In genomic region chr22:40636380-40637180, GRCh38 we compare ENCODE assay signal across 8 cellular contexts. TPM values are rescaled to one million over a fixed set of nuclear protein-coding genes. Genes with fewer than 3 reads are reported as not detected.
DNase-seq lines count a peak whose midpoint lies in the region; ATAC-seq, FAIRE-seq and TF ChIP-seq lines count a peak whose summit lies in the region.

Gene MRTFA, minus strand, starts transcription at chr22:40636719.

- H3K79me2 ChIP-seq in parathyroid adenoma: peaks cover 16% of the 10 kb centered on the region

- H3K36me3 ChIP-seq in cardiac muscle cell (no peaks in the 10 kb centered on the region), parathyroid adenoma (ENCODE audit: control insufficient read depth, insufficient read depth, low read length) (no peaks in the 10 kb centered on the region), tibial nerve (no peaks in the 10 kb centered on the region)

- TF ChIP-seq POLR2A in GM12891 (IDR thresholded peaks at IDR 0.05; ENCODE audit: low read depth, low read length): peak; percentile 78
- TF ChIP-seq POLR2A in tibial nerve (IDR thresholded peaks at IDR 0.05): peak; percentile 93 to 98

- peaks cover 42 to 46% (median 45%) of the 10 kb centered on the region in 3 donors for H3K4me1 Mint-ChIP-seq in T-cell

- peak within 1 kb of the TSS; percentile 99 for H3K4me2 ChIP-seq in parathyroid adenoma (ENCODE audit: low read length)

- H3K27me3 ChIP-seq in cardiac muscle cell (no peaks in the 10 kb centered on the region), parathyroid adenoma (ENCODE audit: control insufficient read depth, insufficient read depth, low read length) (no peaks in the 10 kb centered on the region), tibial nerve (no peaks in the 10 kb centered on the region)

- TF ChIP-seq EP300 in tibial nerve (IDR thresholded peaks at IDR 0.05): peak; percentile 82 to 98

- H3K36me3 Mint-ChIP-seq in T-cell: no peaks in the 10 kb centered on the region

- H3K27ac ChIP-seq in adipose tissue (ENCODE audit: low read depth, low read length): peak within 1 kb of the TSS; percentile 85
- peak within 1 kb of the TSS; percentile 77 for H3K27ac ChIP-seq in cardiac muscle cell
- peak within 1 kb of the TSS; percentile 79 for H3K27ac ChIP-seq in parathyroid adenoma
- H3K27ac ChIP-seq in tibial nerve: peak within 1 kb of the TSS; percentile 86 to 95 (median 91)

- H3K9me3 Mint-ChIP-seq in T-cell: no peaks in the 10 kb centered on the region

- H3K9ac ChIP-seq in parathyroid adenoma: peak within 1 kb of the TSS; percentile 3

- 0% methylated on average over 66 to 82 of the region's 82 CpGs for WGBS in adipose tissue, 3 donors
- 0 to 1% methylated on average over 19 to 70 of the region's 82 CpGs for WGBS in tibial nerve, 2 donors

- CTCF ChIA-PET in T-cell (lab: Charles Lee): interaction anchor here in 1 of 2 donors (0.7 to 1.4 kb wide), 6 partner anchors 9 to 200 kb away, joined by 3 to 6 read pairs (median 3); no protein-coding TSS in a partner anchor

- peak within 1 kb of the TSS; percentile 98 for H2AFZ ChIP-seq in parathyroid adenoma

- H3K9me3 ChIP-seq in cardiac muscle cell (ENCODE audit: low read depth) (no peaks in the 10 kb centered on the region), parathyroid adenoma (ENCODE audit: control insufficient read depth, low read length) (no peaks in the 10 kb centered on the region), tibial nerve (no peaks in the 10 kb centered on the region)

- TF ChIP-seq CTCF in cardiac muscle cell (IDR thresholded peaks at IDR 0.05; ENCODE audit: low read depth, low read length): no peak
- peak; percentile 8 for TF ChIP-seq CTCF in parathyroid adenoma (IDR thresholded peaks at IDR 0.05)
- TF ChIP-seq CTCF in tibial nerve (IDR thresholded peaks at IDR 0.05): peak in 2 of 5 experiments; percentile 38 to 45

- no peaks in the 10 kb centered on the region for H3K27me3 Mint-ChIP-seq in T-cell

- DNase-seq in GM12891 (ENCODE audit: insufficient read length, low spot score) (peak; percentile 86), NCI-H1436 treated with DMSO at 0.1 percent for 48 hours (lab: John Stamatoyannopoulos, UW) (peak; percentile 97), T-cell (peak; percentile 97 to 100 (median 100)), cardiac muscle cell (ENCODE audit: low read depth in 1 of 2, low spot score in 1 of 2) (peak; percentile 99 to 100), tibial nerve (ENCODE audit: low spot score in 2 of 2) (peak; percentile 100)

- peak within 1 kb of the TSS; percentile 94 to 98 (median 97) for H3K4me3 Mint-ChIP-seq in T-cell

- H3K27ac Mint-ChIP-seq in T-cell: peak within 1 kb of the TSS; percentile 92 to 97

- H3K4me1 ChIP-seq in cardiac muscle cell (ENCODE audit: low read depth) (no peaks in the 10 kb centered on the region), parathyroid adenoma (peaks cover 4% of the 10 kb centered on the region), tibial nerve (peaks cover 0 to 42% (median 10%) of the 10 kb centered on the region in 4 donors)

- POLR2A ChIA-PET in T-cell (lab: Charles Lee): interaction anchor here (0.6 to 1.0 kb wide), 8 partner anchors 11 to 459 kb away, joined by 3 to 8 read pairs (median 4); partner anchors contain the start of gene TNRC6B (in 1 of the 2)

- ATAC-seq in HG02840 (IDR thresholded peaks at IDR 0.05; ENCODE audit: low FRiP score, unreplicated experiment): peak; percentile 89
- ATAC-seq in T-cell (replicated peaks in 1 of 4): peak; percentile 93 to 94 (median 93)

- H3K4me3 ChIP-seq in cardiac muscle cell (peak within 1 kb of the TSS; percentile 95), parathyroid adenoma (ENCODE audit: low read depth, low read length) (peak within 1 kb of the TSS; percentile 75), tibial nerve (peak within 1 kb of the TSS; percentile 83 to 100 (median 90))

- FAIRE-seq in GM12891 (lab: Jason Lieb, UNC): peak; percentile 100

TF ChIP-seq in GM12891, 5 proteins besides CTCF, POLR2A, EP300 and RAD21:
- TF ChIP-seq POU2F2 (IDR thresholded peaks at IDR 0.05; ENCODE audit: low read depth, low read length): peak; percentile 42; the same call in 1 of the 2 replicates
- peak; percentile 73 for TF ChIP-seq TAF1 (IDR thresholded peaks at IDR 0.05; ENCODE audit: low read depth, low read length)
- TF ChIP-seq SPI1 (IDR thresholded peaks at IDR 0.05; ENCODE audit: low read depth, low read length): peak; percentile 28
- no peak for TF ChIP-seq PAX5 (IDR thresholded peaks at IDR 0.05; ENCODE audit: insufficient read depth, low read length, severe bottlenecking)
- peak; percentile 68 for TF ChIP-seq POLR2AphosphoS5 (IDR thresholded peaks at IDR 0.05; ENCODE audit: low read depth, low read length)
TF ChIP-seq in GM12891: peak in this region for 4.

RNA-seq across cellular contexts. Expression of gene MRTFA, which starts in this region (rescaled TPM):
- polyA plus RNA-seq in GM12891 (2012; ENCODE audit: low read depth, missing spikeins): 28.1 TPM
- 100 to 1,000 TPM in 3 of 5 donors, 10 to 100 TPM in 2; 81.9 to 118 (median 114) TPM for total RNA-seq in T-cell
- 10 to 100 TPM; 15.3 to 19.7 (median 15.8) TPM for polyA plus RNA-seq in adipose tissue
- total RNA-seq in cardiac muscle cell: 61.1 and 116 TPM in 2 replicates
- 32.6 and 44.7 TPM in 2 replicates for polyA plus RNA-seq in cardiac muscle cell
- total RNA-seq in tibial nerve: 100 to 1,000 TPM in 2 of 4 donors, 10 to 100 TPM in 2; 69.7 to 119 (median 104) TPM

Comparison
In these comparisons a context has a peak if more than half of its experiments do, and no peak if none do; other contexts are left out.
1. Peak in every context shown above with its lines: DNase-seq, ATAC-seq, H3K4me3 ChIP-seq and H3K27ac ChIP-seq.